ENCODE assay signal across 32 cellular contexts in the genomic region with DNA sequence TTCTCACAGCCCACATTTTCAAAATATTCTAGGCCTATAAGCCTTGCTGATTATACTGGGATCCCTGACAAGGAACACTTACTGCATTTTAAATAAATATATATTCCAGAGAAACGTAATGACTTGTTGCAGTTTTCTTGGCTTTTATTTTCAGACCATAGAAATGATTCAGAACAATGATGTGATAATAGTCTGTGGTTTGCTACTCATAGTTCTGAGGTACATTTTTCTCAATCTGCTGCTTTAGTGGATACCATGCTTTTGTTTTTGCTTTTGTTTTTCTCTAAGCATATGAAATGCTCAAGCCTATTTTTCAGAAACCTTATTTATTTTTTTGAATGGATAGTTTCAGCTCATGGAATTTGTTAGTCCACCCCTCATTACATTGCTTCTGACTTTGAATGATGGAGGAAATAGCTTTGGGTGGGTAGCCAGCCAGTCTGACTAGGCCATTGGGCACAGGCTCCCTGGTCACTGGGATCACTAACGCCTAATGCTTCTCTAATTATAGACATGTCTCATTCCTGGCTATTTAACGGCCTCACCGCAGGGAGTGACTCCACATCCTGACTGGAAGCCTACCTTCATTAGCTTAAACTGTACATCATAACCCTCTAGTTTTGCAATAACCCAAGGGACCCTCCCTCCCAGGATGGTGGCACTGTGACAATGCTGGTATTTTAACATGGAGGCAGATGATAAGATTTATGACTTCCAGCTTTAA.
DNase-seq lines count a peak whose midpoint lies in the region; ATAC-seq, FAIRE-seq and TF ChIP-seq lines count a peak whose summit lies in the region.
"Had no signal": no experiment of that assay in that cellular context is flagged by ENCODE, and none has a peak within 500 bp of the region (broad histone marks: within the 10 kb centered on the region; RNA-seq: fewer than 3 reads in every experiment).

No MANE protein-coding gene starts in this region.

- H3K9ac ChIP-seq in SK-N-SH = no peak overlapping the region

- no peak for FAIRE-seq in small intestine (lab: Jason Lieb, UNC)
- FAIRE-seq: A204.1, colon, GM12892, pancreas had no signal

- H3K9me3 ChIP-seq in SK-N-SH (no peaks in the 10 kb centered on the region), small intestine (ENCODE audit: control insufficient read depth, low read depth) (no peaks in the 10 kb centered on the region)
- H3K9me3 ChIP-seq: BE2C, pancreas had no signal

- no peaks in the 10 kb centered on the region for H3K27me3 Mint-ChIP-seq in activated CD4-positive, alpha-beta memory T cell treated with anti-CD3 and anti-CD28 coated beads for 36 hours
- H3K27me3 Mint-ChIP-seq: activated CD4-positive, alpha-beta memory T cell treated with anti-CD3 and anti-CD28 coated beads, Interleukin-2, amount 10 ng/mL, durations not matched to agents 7 days and 5 days; activated naive CD8-positive, alpha-beta T cell treated with anti-CD3 and anti-CD28 coated beads, Interleukin-2, amount 50 U/mL, for 24 hours had no signal

- no peak overlapping the region for H3K27ac Mint-ChIP-seq in activated CD4-positive, alpha-beta memory T cell treated with anti-CD3 and anti-CD28 coated beads for 36 hours
- H3K27ac Mint-ChIP-seq: activated CD4-positive, alpha-beta memory T cell treated with anti-CD3 and anti-CD28 coated beads, Interleukin-2, amount 10 ng/mL, durations not matched to agents 7 days and 5 days; activated naive CD8-positive, alpha-beta T cell treated with anti-CD3 and anti-CD28 coated beads, Interleukin-2, amount 50 U/mL, for 24 hours; CD8-positive, alpha-beta T cell; nephron progenitor cell had no signal

- TF ChIP-seq EP300 in SK-N-SH (IDR thresholded peaks at IDR 0.05; ENCODE audit: borderline replicate concordance in 1 of 2, low read depth in 1 of 2, low read length in 1 of 2) = no peak

- ATAC-seq in SK-N-SH treated with all-trans-retinoic acid at 6 μM for 48 hours = peak; percentile 16; the same call in 1 of the 3 replicates
- ATAC-seq in HG03045 (IDR thresholded peaks at IDR 0.05; ENCODE audit: unreplicated experiment) = no peak
- ATAC-seq: activated naive CD8-positive, alpha-beta T cell treated with anti-CD3 and anti-CD28 coated beads, Interleukin-2, amount 50 U/mL, for 24 hours; CD8-positive, alpha-beta T cell; left colon; pancreas; PC-3; Right ventricle myocardium inferior had no signal

- TF ChIP-seq RAD21 in SK-N-SH (IDR thresholded peaks at IDR 0.05; ENCODE audit: low read length) = no peak

- H3K9me2 ChIP-seq in SK-N-SH = no peaks in the 10 kb centered on the region

- intact Hi-C loops in activated CD4-positive, alpha-beta memory T cell treated with anti-CD3 and anti-CD28 coated beads for 36 hours (cut with micrococcal nuclease) = no loop called here

- no peak for TF ChIP-seq CTCF in SK-N-SH (IDR thresholded peaks at IDR 0.05)

- H3K9me3 Mint-ChIP-seq in activated CD4-positive, alpha-beta memory T cell treated with anti-CD3 and anti-CD28 coated beads for 36 hours = no peaks in the 10 kb centered on the region
- H3K9me3 Mint-ChIP-seq: activated CD4-positive, alpha-beta memory T cell treated with anti-CD3 and anti-CD28 coated beads, Interleukin-2, amount 10 ng/mL, durations not matched to agents 7 days and 5 days; nephron progenitor cell had no signal

- H3K4me3 ChIP-seq in SK-N-SH (ENCODE audit: low read depth in 2 of 2, low read length in 1 of 2) (no peak overlapping the region), small intestine (ENCODE audit: low read depth in 1 of 2, low read length in 2 of 2) (no peak overlapping the region)
- H3K4me3 ChIP-seq: pancreas had no signal

- no peaks in the 10 kb centered on the region for H3K79me2 ChIP-seq in SK-N-SH (ENCODE audit: insufficient read depth)

- H4K20me1 ChIP-seq in SK-N-SH (ENCODE audit: insufficient read depth) = no peaks in the 10 kb centered on the region

- no peaks in the 10 kb centered on the region for H3K36me3 ChIP-seq in SK-N-SH (replicated peaks in 1 of 2; ENCODE audit: control insufficient read depth in 1 of 2, insufficient read depth in 2 of 2, low read length in 1 of 2)
- no peaks in the 10 kb centered on the region for H3K36me3 ChIP-seq in small intestine (ENCODE audit: control insufficient read depth in 2 of 2, insufficient read depth in 2 of 2, low read length in 2 of 2)
- H3K36me3 ChIP-seq: BE2C, pancreas had no signal

- no peaks in the 10 kb centered on the region for H3K4me1 Mint-ChIP-seq in activated CD4-positive, alpha-beta memory T cell treated with anti-CD3 and anti-CD28 coated beads for 36 hours (ENCODE audit: low read depth)
- H3K4me1 Mint-ChIP-seq: activated CD4-positive, alpha-beta memory T cell treated with anti-CD3 and anti-CD28 coated beads, Interleukin-2, amount 10 ng/mL, durations not matched to agents 7 days and 5 days; activated naive CD8-positive, alpha-beta T cell treated with anti-CD3 and anti-CD28 coated beads, Interleukin-2, amount 50 U/mL, for 24 hours had no signal

- H2AFZ ChIP-seq in SK-N-SH (ENCODE audit: low read depth) = no peak overlapping the region

- DNase-seq in SK-N-SH = no peak
- peak; percentile 83 for DNase-seq in M059J (ENCODE audit: low read depth)
- DNase-seq in astrocyte of the hippocampus (ENCODE audit: low read depth, low spot score) = peak; percentile 41
- DNase-seq in small intestine = no peak
- no peak for DNase-seq in stimulated activated CD4-positive, alpha-beta T cell treated with anti-CD3 and anti-CD28 coated beads, Interleukin-2, amount 100 ng/mL, for 24 hours
- DNase-seq in activated CD4-positive, alpha-beta memory T cell treated with anti-CD3 and anti-CD28 coated beads for 36 hours = no peak
- DNase-seq: activated CD4-positive, alpha-beta memory T cell treated with anti-CD3 and anti-CD28 coated beads, Interleukin-2, amount 10 ng/mL, durations not matched to agents 7 days and 5 days; activated CD4-positive, CD25-positive, alpha-beta regulatory T cell treated with anti-CD3 and anti-CD28 coated beads, Interleukin-2, amount 50 U/mL, for 72 hours; activated CD8-positive, alpha-beta memory T cell treated with anti-CD3 and anti-CD28 coated beads, Interleukin-2, amount 50 U/mL, for 4 hours; activated naive CD4-positive, alpha-beta T cell; activated naive CD8-positive, alpha-beta T cell treated with anti-CD3 and anti-CD28 coated beads, Interleukin-2, amount 50 U/mL, for 24 hours; BE2C; CD8-positive, alpha-beta T cell; effector CD4-positive, alpha-beta T cell; H7; hippocampal formation; left colon; NCI-H1092 treated with DMSO at 0.1 percent for 48 hours; NCI-H187 treated with DMSO at 0.1 percent for 48 hours; NCI-H2171; NCI-H524; nephron progenitor cell; pancreas; PC-3; stimulated activated naive CD4-positive, alpha-beta T cell; T-helper 2 cell had no signal

- no peaks in the 10 kb centered on the region for H3K36me3 Mint-ChIP-seq in activated CD4-positive, alpha-beta memory T cell treated with anti-CD3 and anti-CD28 coated beads for 36 hours
- H3K36me3 Mint-ChIP-seq: CD8-positive, alpha-beta T cell had no signal

- no peaks in the 10 kb centered on the region for H3K27me3 ChIP-seq in SK-N-SH (ENCODE audit: insufficient read depth)
- H3K27me3 ChIP-seq in small intestine (ENCODE audit: control insufficient read depth in 2 of 2, insufficient read depth in 2 of 2, low read length in 2 of 2) = no peaks in the 10 kb centered on the region
- H3K27me3 ChIP-seq: BE2C, pancreas had no signal

- H3K4me3 Mint-ChIP-seq in activated CD4-positive, alpha-beta memory T cell treated with anti-CD3 and anti-CD28 coated beads for 36 hours = no peak overlapping the region
- H3K4me3 Mint-ChIP-seq: activated CD4-positive, alpha-beta memory T cell treated with anti-CD3 and anti-CD28 coated beads, Interleukin-2, amount 10 ng/mL, durations not matched to agents 7 days and 5 days; activated naive CD8-positive, alpha-beta T cell treated with anti-CD3 and anti-CD28 coated beads, Interleukin-2, amount 50 U/mL, for 24 hours; CD8-positive, alpha-beta T cell; nephron progenitor cell had no signal

- WGBS in SK-N-SH (ENCODE audit: low lambda C conversion rate) = 68% methylated on average over 4 of the region's 4 CpGs
- 81 to 88% (median 85%) methylated on average over 4 of the region's 4 CpGs for WGBS in small intestine, 3 donors

- H3K27ac ChIP-seq in SK-N-SH (ENCODE audit: low read depth in 2 of 2, low read length in 1 of 2) = peak overlapping the region in 1 of 2 experiments; percentile 22; a peak in 1 of 4 replicates
- H3K27ac ChIP-seq in small intestine (ENCODE audit: low read depth in 1 of 2, low read length in 1 of 2) = no peak overlapping the region
- H3K27ac ChIP-seq: pancreas had no signal

- POLR2A ChIA-PET in SK-N-SH (lab: Yijun Ruan, JAX) = no interaction called here
- POLR2A ChIA-PET in activated CD4-positive, alpha-beta memory T cell treated with anti-CD3 and anti-CD28 coated beads for 36 hours (lab: Charles Lee) = no interaction called here

- CTCF ChIA-PET in SK-N-SH (lab: Yijun Ruan, JAX) = interaction anchor here (0.8 kb wide), 1 partner anchor 21 kb away, joined by 3 read pairs; no protein-coding TSS in a partner anchor
- CTCF ChIA-PET in activated CD4-positive, alpha-beta memory T cell treated with anti-CD3 and anti-CD28 coated beads for 36 hours (lab: Charles Lee) = no interaction called here

- H3K4me1 ChIP-seq in SK-N-SH (ENCODE audit: control insufficient read depth in 1 of 2, insufficient read depth in 2 of 2, low read depth in 1 of 2, low read length in 1 of 2) (peaks cover 0 to 12% of the 10 kb centered on the region in 2 experiments; a peak in 2 of 4 replicates), small intestine (ENCODE audit: control insufficient read depth in 2 of 2, insufficient read depth in 1 of 2, low read depth in 1 of 2, low read length in 1 of 2) (no peaks in the 10 kb centered on the region)
- H3K4me1 ChIP-seq: BE2C, pancreas had no signal

- no peak overlapping the region for H3K4me2 ChIP-seq in SK-N-SH

- H3F3A ChIP-seq in SK-N-SH (replicated peaks; ENCODE audit: insufficient read depth) = peaks cover 4% of the 10 kb centered on the region

TF ChIP-seq in SK-N-SH treated with all-trans-retinoic acid at 6 μM for 48 hours, 23 proteins besides CTCF, POLR2A, EP300 and RAD21 (continues in another document):
- no peak for TF ChIP-seq RARB (CRISPR knock-in tag; IDR thresholded peaks at IDR 0.05)
- TF ChIP-seq TOX (CRISPR knock-in tag; IDR thresholded peaks at IDR 0.05; ENCODE audit: borderline replicate concordance) = no peak

TF ChIP-seq in SK-N-SH, 30 proteins besides CTCF, POLR2A, EP300 and RAD21:
- no peak for TF ChIP-seq RCOR1 (IDR thresholded peaks at IDR 0.05; ENCODE audit: low read length)
- no peak for TF ChIP-seq EZH2phosphoT487 (IDR thresholded peaks at IDR 0.05; ENCODE audit: borderline replicate concordance, low read depth)
- no peak for TF ChIP-seq GABPA (IDR thresholded peaks at IDR 0.05; ENCODE audit: low read depth)
- TF ChIP-seq GATA2 (CRISPR knock-in tag; IDR thresholded peaks at IDR 0.05) = no peak
- TF ChIP-seq RFX5 (IDR thresholded peaks at IDR 0.05; ENCODE audit: low read length) = no peak

Comparison
In these comparisons a context has a peak if more than half of its experiments do, and no peak if none do; other contexts are left out.
1. DNase-seq: peak in M059J (single experiment) and astrocyte of the hippocampus (single experiment); none in SK-N-SH (single experiment), small intestine (single experiment), stimulated activated CD4-positive, alpha-beta T cell treated with anti-CD3 and anti-CD28 coated beads, Interleukin-2, amount 100 ng/mL, for 24 hours (0 of 2) and activated CD4-positive, alpha-beta memory T cell treated with anti-CD3 and anti-CD28 coated beads for 36 hours (single experiment).